1 cellular context compared by ENCODE assay signal in the genomic region with DNA sequence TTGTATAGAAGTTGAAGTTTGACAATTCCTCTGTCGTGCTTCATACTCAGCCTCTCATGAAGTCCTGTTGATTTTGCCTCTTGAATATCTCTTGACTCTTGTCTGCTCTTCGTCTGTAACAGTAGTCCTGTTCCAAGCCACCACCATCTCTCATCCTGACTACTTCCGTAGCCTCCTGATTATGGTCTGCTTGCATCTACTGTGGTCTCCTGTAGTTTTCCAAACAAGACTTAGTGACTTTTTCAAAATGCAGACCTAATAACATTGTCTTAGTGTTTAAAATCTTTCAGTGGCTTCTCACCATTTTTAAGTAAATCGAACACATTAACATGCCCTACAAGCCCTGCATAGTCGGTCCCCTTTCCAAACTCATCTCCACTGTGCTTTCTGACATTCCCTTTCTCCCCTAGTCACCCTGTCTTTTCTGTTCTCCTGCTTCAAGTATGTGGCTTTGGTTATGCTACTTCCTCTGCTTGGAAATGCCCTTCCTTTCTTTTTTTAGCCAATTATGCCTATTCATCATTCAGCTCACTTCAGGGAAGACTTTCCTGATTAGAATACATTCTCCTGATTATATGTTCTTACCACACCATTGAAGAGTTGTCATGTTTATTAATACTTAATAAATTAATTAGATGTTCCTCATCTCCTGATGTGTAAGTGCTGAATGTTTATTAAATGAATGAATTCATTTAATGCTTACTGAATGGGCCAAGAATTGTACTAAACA.
TF ChIP-seq lines count a peak whose summit lies in the region.

No MANE protein-coding gene starts in this region.

TF ChIP-seq in GM23338, 12 proteins besides CTCF, POLR2A, EP300 and RAD21 (continued from another document):
- TF ChIP-seq ZNF462 (CRISPR knock-in tag; IDR thresholded peaks at IDR 0.05): no peak
- no peak for TF ChIP-seq POLR2AphosphoS5 (IDR thresholded peaks at IDR 0.05; ENCODE audit: low read depth)
- TF ChIP-seq JUNB (IDR thresholded peaks at IDR 0.05; ENCODE audit: unreplicated experiment): no peak
- TF ChIP-seq REST (IDR thresholded peaks at IDR 0.05; ENCODE audit: unreplicated experiment): no peak
- no peak for TF ChIP-seq CREB1 (CRISPR knock-in tag; IDR thresholded peaks at IDR 0.05; ENCODE audit: low read depth)
- no peak for TF ChIP-seq EZH2phosphoT487 (IDR thresholded peaks at IDR 0.05; ENCODE audit: unreplicated experiment)
